In the genomic region with DNA sequence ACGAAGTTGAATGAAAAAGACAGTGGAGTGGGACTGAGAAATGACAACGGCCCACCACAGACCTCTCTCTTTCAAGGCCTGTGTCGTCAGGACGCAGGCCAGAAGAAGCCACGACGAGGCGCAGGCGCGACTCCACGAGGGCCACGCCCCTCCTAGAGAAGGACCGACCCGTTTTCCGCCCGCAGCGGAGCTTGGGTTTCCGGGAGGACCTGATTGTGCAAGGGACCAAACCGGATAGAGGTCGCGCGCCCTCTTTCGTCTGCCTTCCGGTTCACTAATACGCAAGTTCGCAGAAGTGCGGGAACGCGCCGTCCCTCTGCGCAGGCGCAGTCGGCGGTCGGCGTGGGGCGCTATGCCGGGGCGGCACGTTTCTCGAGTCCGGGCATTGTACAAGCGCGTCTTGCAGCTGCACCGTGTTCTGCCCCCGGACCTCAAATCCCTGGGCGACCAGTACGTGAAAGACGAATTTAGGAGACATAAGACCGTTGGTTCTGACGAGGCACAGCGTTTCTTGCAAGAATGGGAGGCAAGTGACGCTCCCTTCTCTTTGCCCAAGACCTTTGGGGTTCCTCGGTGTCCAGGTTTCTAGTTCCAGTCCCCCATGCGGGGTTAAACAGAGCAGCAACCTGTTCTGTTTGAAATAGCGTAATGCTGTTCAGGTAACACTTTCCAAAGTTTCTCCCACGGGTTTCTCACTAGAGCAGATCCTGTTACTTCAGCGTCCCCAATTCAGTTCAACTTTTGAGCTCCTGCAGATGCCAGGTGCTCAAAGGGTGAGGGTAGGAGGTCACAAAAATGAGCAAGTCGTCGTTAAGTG, we compare ENCODE assay signal across 8 cellular contexts. TPM values are rescaled to one million over a fixed set of nuclear protein-coding genes. Genes with fewer than 3 reads are reported as not detected.
DNase-seq lines count a peak whose midpoint lies in the region; ATAC-seq and TF ChIP-seq lines count a peak whose summit lies in the region.

A gene (plus strand): TSS at position 327 of the 817 bp plus-strand sequence. CDS start 26 bp downstream, at position 353.

- H3K27me3 Mint-ChIP-seq in CD14-positive monocyte (ENCODE audit: low read depth in 3 of 3), result peaks cover 0 to 6% (median 3%) of the 10 kb centered on the region in 3 donors

- DNase-seq in CD14-positive monocyte (ENCODE audit: low spot score) (peak; percentile 97), NCI-H748 (lab: John Stamatoyannopoulos, UW; ENCODE audit: unreplicated experiment) (peak; percentile 100), dedifferentiated amniotic fluid mesenchymal stem cell (ENCODE audit: extremely low spot score) (peak; percentile 98), left lung (peak; percentile 97 to 99)
- peak; percentile 98 for DNase-seq in activated CD4-positive, alpha-beta T cell treated with anti-CD3 and anti-CD28 coated beads, Interleukin-2, amount 50 U/mL, for 1 hour
- DNase-seq in stimulated activated CD4-positive, alpha-beta T cell treated with anti-CD3 and anti-CD28 coated beads, Interleukin-2, amount 100 ng/mL, for 48 hours, result peak; percentile 96

- H3K36me3 ChIP-seq in left lung, result no peaks in the 10 kb centered on the region

- H3K36me3 Mint-ChIP-seq in CD14-positive monocyte, result peaks cover 4 to 9% of the 10 kb centered on the region in 2 donors

- peak within 1 kb of the TSS; percentile 92 to 96 (median 95) for H3K27ac Mint-ChIP-seq in CD14-positive monocyte

- ATAC-seq in GM19351 (IDR thresholded peaks at IDR 0.05; ENCODE audit: unreplicated experiment) (peak; percentile 91), HG03521 (IDR thresholded peaks at IDR 0.05; ENCODE audit: unreplicated experiment) (peak; percentile 94), left lung (peak; percentile 99)

- H3K9me3 ChIP-seq in left lung, result no peaks in the 10 kb centered on the region

- H3K9me3 Mint-ChIP-seq in CD14-positive monocyte, result peaks cover 0 to 16% (median 7%) of the 10 kb centered on the region in 7 donors

- peaks cover 34% of the 10 kb centered on the region for H3K4me1 Mint-ChIP-seq in CD14-positive monocyte

- H3K4me3 Mint-ChIP-seq in CD14-positive monocyte, result peak within 1 kb of the TSS; percentile 92 to 98

- intact Hi-C loops in CD14-positive monocyte (cut with micrococcal nuclease), result no loop called here
- intact Hi-C loops in left lung (cut with DNase I), result no loop called here

- H3K27ac ChIP-seq in left lung, result peak within 1 kb of the TSS; percentile 71 to 90

- H3K4me1 ChIP-seq in left lung, result peaks cover 0 to 18% of the 10 kb centered on the region in 2 donors

- H3K27me3 ChIP-seq in left lung, result no peaks in the 10 kb centered on the region

- H3K4me3 ChIP-seq in left lung, result peak within 1 kb of the TSS; percentile 56 to 60

- no peak for TF ChIP-seq CTCF in CD14-positive monocyte (IDR thresholded peaks at IDR 0.05)
- no peak for TF ChIP-seq CTCF in left lung (IDR thresholded peaks at IDR 0.05)

RNA-seq across cellular contexts. Expression of the gene that starts here (rescaled TPM):
- polyA plus RNA-seq in CD14-positive monocyte, result 10 to 100 TPM; 23.2 to 23.3 TPM
- 10 to 100 TPM; 15.0 to 18.8 TPM for total RNA-seq in left lung

Comparison
In these comparisons a context has a peak if more than half of its experiments do, and no peak if none do; other contexts are left out.
1. Peak in every context shown above with its lines: DNase-seq, ATAC-seq, H3K4me3 ChIP-seq and H3K27ac ChIP-seq.